In genomic region chr9:33170464-33171156, GRCh38 we compare ENCODE assay signal across 9 cellular contexts. TPM values are rescaled to one million over a fixed set of nuclear protein-coding genes. Genes with fewer than 3 reads are reported as not detected.
DNase-seq lines count a peak whose midpoint lies in the region; ATAC-seq lines count a peak whose summit lies in the region.
"Had no signal": no experiment of that assay in that cellular context is flagged by ENCODE, and none has a peak within 500 bp of the region (broad histone marks: within the 10 kb centered on the region; RNA-seq: fewer than 3 reads in every experiment).

No MANE protein-coding gene starts in this region.

- H3K4me3 ChIP-seq in skeletal muscle satellite cell (ENCODE audit: low read length), result no peak overlapping the region
- H3K4me3 ChIP-seq: tibial artery had no signal

- peaks cover 4% of the 10 kb centered on the region for H3K36me3 Mint-ChIP-seq in activated CD4-positive, alpha-beta T cell treated with anti-CD3 and anti-CD28 coated beads, Interleukin-2, amount 10 ng/mL, durations not matched to agents 7 days and 5 days (ENCODE audit: low read depth)

- no peaks in the 10 kb centered on the region for H3K27me3 Mint-ChIP-seq in activated CD4-positive, alpha-beta T cell treated with anti-CD3 and anti-CD28 coated beads, Interleukin-2, amount 10 ng/mL, durations not matched to agents 7 days and 5 days

- DNase-seq in G401 (ENCODE audit: low spot score), result peak; percentile 33
- peak; percentile 25 for DNase-seq in NCI-H1105 (lab: John Stamatoyannopoulos, UW)
- peak; percentile 45 for DNase-seq in activated CD4-positive, alpha-beta T cell treated with anti-CD3 and anti-CD28 coated beads, Interleukin-2, amount 10 ng/mL, durations not matched to agents 7 days and 5 days
- peak; percentile 41 for DNase-seq in globus pallidus (ENCODE audit: low spot score)
- no peak for DNase-seq in NCI-H187 treated with DMSO at 0.1 percent for 48 hours (lab: John Stamatoyannopoulos, UW)
- no peak for DNase-seq in middle frontal gyrus (ENCODE audit: extremely low spot score, low spot score)

- in situ Hi-C loops in G401 (cut with HindIII; ENCODE audit: low sequenced_read_pairs), result no loop called here

- no peak for ATAC-seq in GM19324 (IDR thresholded peaks at IDR 0.05; ENCODE audit: low FRiP score, unreplicated experiment)

- H3K4me1 Mint-ChIP-seq in activated CD4-positive, alpha-beta T cell treated with anti-CD3 and anti-CD28 coated beads, Interleukin-2, amount 10 ng/mL, durations not matched to agents 7 days and 5 days, result peaks cover 28% of the 10 kb centered on the region

- peaks cover 12% of the 10 kb centered on the region for H3K4me1 ChIP-seq in skeletal muscle satellite cell (ENCODE audit: control insufficient read depth, insufficient read depth, low read length)

- H3K27ac Mint-ChIP-seq in activated CD4-positive, alpha-beta T cell treated with anti-CD3 and anti-CD28 coated beads, Interleukin-2, amount 10 ng/mL, durations not matched to agents 7 days and 5 days, result no peak overlapping the region

- H3K9ac ChIP-seq in skeletal muscle satellite cell (ENCODE audit: low read depth, low read length), result no peak overlapping the region

- POLR2A ChIA-PET in activated CD4-positive, alpha-beta T cell treated with anti-CD3 and anti-CD28 coated beads, Interleukin-2, amount 10 ng/mL, durations not matched to agents 7 days and 5 days (lab: Charles Lee), result no interaction called here

- CTCF ChIA-PET in activated CD4-positive, alpha-beta T cell treated with anti-CD3 and anti-CD28 coated beads, Interleukin-2, amount 10 ng/mL, durations not matched to agents 7 days and 5 days (lab: Charles Lee), result interaction anchor here (0.8 to 2.9 kb wide), 13 partner anchors 10 to 130 kb away, joined by 3 to 12 read pairs (median 5); no protein-coding TSS in a partner anchor

- no peak overlapping the region for H3K4me3 Mint-ChIP-seq in activated CD4-positive, alpha-beta T cell treated with anti-CD3 and anti-CD28 coated beads, Interleukin-2, amount 10 ng/mL, durations not matched to agents 7 days and 5 days

- no peaks in the 10 kb centered on the region for H3K36me3 ChIP-seq in skeletal muscle satellite cell (ENCODE audit: insufficient read depth, low read length)
- H3K36me3 ChIP-seq: tibial artery had no signal

- peak overlapping the region; percentile 3 for H3K4me2 ChIP-seq in skeletal muscle satellite cell (ENCODE audit: low read length)

- no peaks in the 10 kb centered on the region for H3K27me3 ChIP-seq in skeletal muscle satellite cell (ENCODE audit: control insufficient read depth, insufficient read depth, low read length)
- H3K27me3 ChIP-seq: tibial artery had no signal

- H3K9me3 ChIP-seq in skeletal muscle satellite cell (replicated peaks; ENCODE audit: low read length), result no peaks in the 10 kb centered on the region
- H3K9me3 ChIP-seq: tibial artery had no signal

- H3K9me3 Mint-ChIP-seq in activated CD4-positive, alpha-beta T cell treated with anti-CD3 and anti-CD28 coated beads, Interleukin-2, amount 10 ng/mL, durations not matched to agents 7 days and 5 days, result no peaks in the 10 kb centered on the region

RNA-seq across cellular contexts. Expression of gene B4GALT1, which starts 3.5 kb away (rescaled TPM):
- total RNA-seq in G401 (2014; rRNA removed; shearing (Covaris generic)), result 15.1 and 15.3 TPM in 2 replicates
- total RNA-seq in activated CD4-positive, alpha-beta T cell treated with anti-CD3 and anti-CD28 coated beads, Interleukin-2, amount 10 ng/mL, durations not matched to agents 7 days and 5 days, result 10 to 100 TPM; 38.8 to 42.4 TPM
- 21.8 and 29.7 TPM in 2 replicates for total RNA-seq in skeletal muscle satellite cell (2012; rRNA removed)

Comparison
In these comparisons a context has a peak if more than half of its experiments do, and no peak if none do; other contexts are left out.
1. DNase-seq: peak in G401 (single experiment), NCI-H1105 (single experiment), activated CD4-positive, alpha-beta T cell treated with anti-CD3 and anti-CD28 coated beads, Interleukin-2, amount 10 ng/mL, durations not matched to agents 7 days and 5 days (single experiment) and globus pallidus (single experiment); none in NCI-H187 treated with DMSO at 0.1 percent for 48 hours (single experiment) and middle frontal gyrus (single experiment).